21 cellular contexts compared by ENCODE assay signal in the genomic region with DNA sequence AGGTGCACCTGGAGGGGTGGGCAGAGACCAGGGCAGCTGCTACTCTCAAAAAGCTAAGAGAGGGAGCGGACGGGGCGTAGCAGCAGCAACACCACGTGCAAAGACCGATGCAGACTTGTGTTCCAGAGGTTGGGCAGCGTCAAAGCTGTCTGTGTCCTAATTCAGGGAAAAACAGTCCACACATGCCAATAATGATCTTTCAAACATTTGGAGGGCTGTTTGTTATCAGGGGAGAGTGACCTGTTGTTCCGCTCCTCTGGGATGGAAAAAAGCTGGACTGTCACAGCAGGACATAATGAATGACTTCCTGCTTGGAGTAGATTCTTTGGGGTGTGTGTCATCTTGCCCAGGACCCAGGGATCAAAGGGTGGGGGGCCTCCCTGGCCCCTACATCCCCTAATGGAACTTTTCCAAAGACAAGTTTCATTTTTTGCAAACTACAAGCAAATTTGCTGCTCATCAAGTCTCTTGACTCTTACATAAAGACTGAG. TPM values are rescaled to one million over a fixed set of nuclear protein-coding genes. Genes with fewer than 3 reads are reported as not detected.
DNase-seq lines count a peak whose midpoint lies in the region; ATAC-seq, FAIRE-seq and TF ChIP-seq lines count a peak whose summit lies in the region.
"Had no signal": no experiment of that assay in that cellular context is flagged by ENCODE, and none has a peak within 500 bp of the region (broad histone marks: within the 10 kb centered on the region; RNA-seq: fewer than 3 reads in every experiment).

No MANE protein-coding gene starts in this region.

- H3K27me3 ChIP-seq in PC-9 (ENCODE audit: insufficient read depth, low read depth), result no peaks in the 10 kb centered on the region
- H3K27me3 ChIP-seq in muscle layer of colon (ENCODE audit: control insufficient read depth in 1 of 2, insufficient read depth in 2 of 2, low read length in 2 of 2), result no peaks in the 10 kb centered on the region
- H3K27me3 ChIP-seq: MG63 had no signal

- BruUV-seq in PC-9 (replicated peaks; lab: Mats Ljungman, UMichigan), result no TSS peak

- H3K9me3 Mint-ChIP-seq in activated T-helper 2 cell treated with anti-CD3 and anti-CD28 coated beads, Interferon-gamma antibody, Interleukin-2, Interleukin-4, amounts not matched to agents 10 μg/mL and 5 μg/mL and 100 μg/mL, durations not matched to agents 14 hours and 24 hours and 36 hours, result no peaks in the 10 kb centered on the region
- H3K9me3 Mint-ChIP-seq: T-helper 1 cell treated with Interleukin-12 subunit alpha and Interleukin-12 subunit beta and Interleukin-4 antibody, amounts not matched to agents 30 μg/mL and 1 μg/mL, for 36 hours had no signal

- no peak for FAIRE-seq in GM19239 (lab: Jason Lieb, UNC)
- FAIRE-seq: G401.6 had no signal

- no peaks in the 10 kb centered on the region for H3K36me3 ChIP-seq in PC-9 (ENCODE audit: low read depth)
- no peaks in the 10 kb centered on the region for H3K36me3 ChIP-seq in muscle layer of colon (ENCODE audit: insufficient read depth, low read length)
- H3K36me3 ChIP-seq: MG63 had no signal

- peaks cover 13% of the 10 kb centered on the region for H3K27me3 Mint-ChIP-seq in activated T-helper 2 cell treated with anti-CD3 and anti-CD28 coated beads, Interferon-gamma antibody, Interleukin-2, Interleukin-4, amounts not matched to agents 10 μg/mL and 5 μg/mL and 100 μg/mL, durations not matched to agents 14 hours and 24 hours and 36 hours (ENCODE audit: low read depth)

- H3K4me1 ChIP-seq in PC-9 (replicated peaks; ENCODE audit: insufficient read depth) (peaks cover 52% of the 10 kb centered on the region), muscle layer of colon (ENCODE audit: insufficient read depth, low read length) (peaks cover 23% of the 10 kb centered on the region)

- ATAC-seq in left cardiac atrium, result peak; percentile 33 to 43
- ATAC-seq: mucosa of descending colon had no signal

- intact Hi-C loops in PC-9 (cut with micrococcal nuclease; ENCODE audit: unreplicated experiment) (no loop called here), left cardiac atrium (cut with DNase I) (no loop called here)
- intact Hi-C loops in activated T-helper 2 cell treated with anti-CD3 and anti-CD28 coated beads, Interferon-gamma antibody, Interleukin-2, Interleukin-4, amounts not matched to agents 10 μg/mL and 5 μg/mL and 100 μg/mL, durations not matched to agents 14 hours and 24 hours and 36 hours (cut with micrococcal nuclease), result no loop called here

- TF ChIP-seq CTCF in PC-9 (conservative IDR thresholded peaks at IDR 0.05), result no peak

- H3K4me2 ChIP-seq in PC-9, result peak overlapping the region; percentile 39

- peak; percentile 45 for DNase-seq in A172 (ENCODE audit: low spot score)
- peak in 1 of 2 experiments; percentile 54 for DNase-seq in PC-9
- no peak for DNase-seq in left cardiac atrium
- DNase-seq in activated T-helper 2 cell treated with anti-CD3 and anti-CD28 coated beads, Interferon-gamma antibody, Interleukin-2, Interleukin-4, amounts not matched to agents 10 μg/mL and 5 μg/mL and 100 μg/mL, durations not matched to agents 14 hours and 24 hours and 36 hours (ENCODE audit: low spot score), result no peak
- DNase-seq in activated CD8-positive, alpha-beta memory T cell treated with anti-CD3 and anti-CD28 coated beads, Interleukin-2, amount 50 U/mL, for 48 hours, result no peak
- no peak for DNase-seq in stimulated activated CD8-positive, alpha-beta memory T cell treated with anti-CD3 and anti-CD28 coated beads, Interleukin-4, amount 100 ng/mL, for 48 hours
- no peak for DNase-seq in GM19239 (ENCODE audit: insufficient read length, low spot score)
- DNase-seq: activated CD4-positive, CD25-positive, alpha-beta regulatory T cell treated with anti-CD3 and anti-CD28 coated beads, Interleukin-2, amount 50 U/mL, for 72 hours; activated naive CD4-positive, alpha-beta T cell treated with Interleukin-2 at 50 U/mL for 16 hours; CD8-positive, alpha-beta memory T cell; effector CD4-positive, alpha-beta T cell; foreskin fibroblast; MG63; mucosa of descending colon; NCI-H2081; NCI-H524 treated with DMSO at 0.1 percent for 48 hours; stimulated activated CD4-positive, alpha-beta T cell treated with anti-CD3 and anti-CD28 coated beads, Interleukin-15, amount 100 ng/mL, for 24 hours had no signal

- no peaks in the 10 kb centered on the region for H3K4me1 Mint-ChIP-seq in activated T-helper 2 cell treated with anti-CD3 and anti-CD28 coated beads, Interferon-gamma antibody, Interleukin-2, Interleukin-4, amounts not matched to agents 10 μg/mL and 5 μg/mL and 100 μg/mL, durations not matched to agents 14 hours and 24 hours and 36 hours (ENCODE audit: low read depth)

- H3K36me3 Mint-ChIP-seq in activated T-helper 2 cell treated with anti-CD3 and anti-CD28 coated beads, Interferon-gamma antibody, Interleukin-2, Interleukin-4, amounts not matched to agents 10 μg/mL and 5 μg/mL and 100 μg/mL, durations not matched to agents 14 hours and 24 hours and 36 hours (ENCODE audit: low read depth), result no peaks in the 10 kb centered on the region
- H3K36me3 Mint-ChIP-seq: brain had no signal

- CTCF ChIA-PET in PC-9 (lab: Charles Lee), result interaction anchor here (0.5 kb wide), 1 partner anchor 303 kb away, joined by 3 read pairs; no protein-coding TSS in a partner anchor

- H3K9me2 ChIP-seq in PC-9 (ENCODE audit: insufficient read depth), result no peaks in the 10 kb centered on the region

- no peak overlapping the region for H2AFZ ChIP-seq in PC-9

- POLR2A ChIA-PET in PC-9 (lab: Charles Lee; ENCODE audit: unreplicated experiment), result no interaction called here

- no peaks in the 10 kb centered on the region for H4K20me1 ChIP-seq in PC-9 (ENCODE audit: insufficient read depth)

- H3K27ac ChIP-seq in PC-9 (0 out of 2 replicates have a peak overlapping the region, but pooled peaks have one; percentile 13), muscle layer of colon (ENCODE audit: low read depth, low read length) (peak overlapping the region; percentile 44)

- H3F3A ChIP-seq in PC-9 (ENCODE audit: insufficient read depth, low read depth), result peaks cover 37% of the 10 kb centered on the region

- H3K79me2 ChIP-seq in PC-9 (ENCODE audit: low read depth), result peaks cover 1% of the 10 kb centered on the region; the same call in 1 of the 2 replicates

- H3K9me3 ChIP-seq in PC-9 (ENCODE audit: insufficient read depth, low read depth), result 0 out of 2 replicates have a peak, but pooled peaks cover 4% of the 10 kb centered on the region
- H3K9me3 ChIP-seq in muscle layer of colon (ENCODE audit: low read length), result no peaks in the 10 kb centered on the region
- H3K9me3 ChIP-seq: MG63, mucosa of descending colon had no signal

- H3K4me3 ChIP-seq in PC-9 (no peak overlapping the region), muscle layer of colon (ENCODE audit: low read depth in 1 of 2, low read length in 2 of 2) (no peak overlapping the region)
- H3K4me3 ChIP-seq: MG63, mucosa of descending colon had no signal

- H3K4me3 Mint-ChIP-seq in activated T-helper 2 cell treated with anti-CD3 and anti-CD28 coated beads, Interferon-gamma antibody, Interleukin-2, Interleukin-4, amounts not matched to agents 10 μg/mL and 5 μg/mL and 100 μg/mL, durations not matched to agents 14 hours and 24 hours and 36 hours (ENCODE audit: low read depth), result no peak overlapping the region
- H3K4me3 Mint-ChIP-seq: brain; T-helper 1 cell treated with Interleukin-12 subunit alpha and Interleukin-12 subunit beta and Interleukin-4 antibody, amounts not matched to agents 30 μg/mL and 1 μg/mL, for 36 hours had no signal

- H3K9ac ChIP-seq in muscle layer of colon (ENCODE audit: low read length), result no peak overlapping the region

- no peak overlapping the region for H3K27ac Mint-ChIP-seq in activated T-helper 2 cell treated with anti-CD3 and anti-CD28 coated beads, Interferon-gamma antibody, Interleukin-2, Interleukin-4, amounts not matched to agents 10 μg/mL and 5 μg/mL and 100 μg/mL, durations not matched to agents 14 hours and 24 hours and 36 hours
- H3K27ac Mint-ChIP-seq: T-helper 1 cell treated with Interleukin-12 subunit alpha and Interleukin-12 subunit beta and Interleukin-4 antibody, amounts not matched to agents 30 μg/mL and 1 μg/mL, for 36 hours had no signal

RNA-seq across cellular contexts. Expression of gene FBLN1, which starts 6.2 kb away (rescaled TPM):
- total RNA-seq in A172 (2014; rRNA removed; shearing (Covaris generic)), result 58.8 and 59.6 TPM in 2 replicates
- total RNA-seq in PC-9 (2021), result 158 and 167 TPM in 2 replicates
- 100 to 1,000 TPM; 251 to 348 TPM for total RNA-seq in left cardiac atrium
- not detected in 2 replicates for total RNA-seq in activated T-helper 2 cell treated with anti-CD3 and anti-CD28 coated beads, Interferon-gamma antibody, Interleukin-2, Interleukin-4, amounts not matched to agents 10 μg/mL and 5 μg/mL and 100 μg/mL, durations not matched to agents 14 hours and 24 hours and 36 hours
- total RNA-seq: CD8-positive, alpha-beta memory T cell had no signal

Comparison
In these comparisons a context has a peak if more than half of its experiments do, and no peak if none do; other contexts are left out.
1. RNA of gene FBLN1, which starts 6.2 kb away (total RNA-seq): 251 to 348 TPM in left cardiac atrium, 158 to 167 TPM in PC-9 and 58.8 to 59.6 TPM in A172; not detected in activated T-helper 2 cell treated with anti-CD3 and anti-CD28 coated beads, Interferon-gamma antibody, Interleukin-2, Interleukin-4, amounts not matched to agents 10 μg/mL and 5 μg/mL and 100 μg/mL, durations not matched to agents 14 hours and 24 hours and 36 hours; every median in the first group is over 10 times any median in the second.